19 cellular contexts compared by ENCODE assay signal in the genomic region with DNA sequence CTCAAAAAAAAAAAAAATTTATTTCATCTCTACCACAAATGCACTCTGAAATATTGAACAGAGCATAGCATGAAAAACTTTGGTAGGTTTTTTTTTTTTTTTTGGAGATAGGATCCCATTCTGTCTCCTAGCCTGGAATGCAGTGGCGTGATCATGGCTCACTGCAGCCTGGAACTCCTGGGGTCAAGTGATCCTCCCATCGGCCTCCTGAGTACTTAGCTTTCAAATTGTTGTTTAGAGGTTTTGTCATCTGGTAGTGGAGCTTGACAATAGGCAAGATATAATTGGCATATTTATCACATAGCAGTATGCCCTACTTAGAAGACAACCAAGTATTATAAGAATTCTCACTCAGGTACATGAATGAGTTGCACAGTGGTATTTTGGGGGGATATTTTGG.
"Had no signal": no experiment of that assay in that cellular context is flagged by ENCODE, and none has a peak within 500 bp of the region (broad histone marks: within the 10 kb centered on the region; RNA-seq: fewer than 3 reads in every experiment).

No MANE protein-coding gene starts in this region.

- H3K36me3 Mint-ChIP-seq: naive B cell had no signal

- DNase-seq: activated CD4-positive, alpha-beta T cell treated with anti-CD3 and anti-CD28 coated beads for 1 hour; activated CD8-positive, alpha-beta memory T cell treated with anti-CD3 and anti-CD28 coated beads for 24 hours; activated CD8-positive, alpha-beta memory T cell treated with anti-CD3 and anti-CD28 coated beads, Interleukin-2, amount 50 U/mL, for 48 hours; activated effector memory CD4-positive, alpha-beta T cell treated with anti-CD3 and anti-CD28 coated beads, Interleukin-2, amount 50 U/mL, for 16 hours; activated T-cell treated with anti-CD3 and anti-CD28 coated beads, Interleukin-2, amount 50 U/mL, for 48 hours; caudate nucleus; effector memory CD8-positive, alpha-beta T cell; esophagus squamous epithelium; heart right ventricle; mucosa of descending colon; naive B cell; stimulated activated CD8-positive, alpha-beta memory T cell treated with anti-CD3 and anti-CD28 coated beads, Interleukin-4, amount 100 ng/mL, for 48 hours; stimulated activated naive CD4-positive, alpha-beta T cell treated with Interleukin-2 at 50 U/mL for 16 hours; SW 1271; T-helper 2 cell; uterus had no signal

- H3K27ac Mint-ChIP-seq: activated naive CD4-positive, alpha-beta T cell treated with anti-CD3 and anti-CD28 coated beads, Interleukin-2, amount 50 U/mL, for 24 hours had no signal

- ATAC-seq: effector memory CD8-positive, alpha-beta T cell; left lobe of liver; mucosa of descending colon; sciatic nerve had no signal

- H3K4me3 Mint-ChIP-seq: activated naive CD4-positive, alpha-beta T cell treated with anti-CD3 and anti-CD28 coated beads, Interleukin-2, amount 50 U/mL, for 24 hours; effector memory CD8-positive, alpha-beta T cell; naive B cell had no signal

- H3K9me3 Mint-ChIP-seq: activated naive CD4-positive, alpha-beta T cell treated with anti-CD3 and anti-CD28 coated beads, Interleukin-2, amount 50 U/mL, for 24 hours; effector memory CD8-positive, alpha-beta T cell had no signal

- H3K27me3 Mint-ChIP-seq: activated naive CD4-positive, alpha-beta T cell treated with anti-CD3 and anti-CD28 coated beads, Interleukin-2, amount 50 U/mL, for 24 hours; effector memory CD8-positive, alpha-beta T cell had no signal
